ENCODE assay signal across 1 cellular context in genomic region chr2:151789055-151789834, GRCh38.
TF ChIP-seq lines count a peak whose summit lies in the region.

No MANE protein-coding gene starts in this region.

TF ChIP-seq in K562, 482 proteins besides CTCF, POLR2A, EP300 and RAD21 (continued from another document and continues in another):
- TF ChIP-seq, protein P1, sequence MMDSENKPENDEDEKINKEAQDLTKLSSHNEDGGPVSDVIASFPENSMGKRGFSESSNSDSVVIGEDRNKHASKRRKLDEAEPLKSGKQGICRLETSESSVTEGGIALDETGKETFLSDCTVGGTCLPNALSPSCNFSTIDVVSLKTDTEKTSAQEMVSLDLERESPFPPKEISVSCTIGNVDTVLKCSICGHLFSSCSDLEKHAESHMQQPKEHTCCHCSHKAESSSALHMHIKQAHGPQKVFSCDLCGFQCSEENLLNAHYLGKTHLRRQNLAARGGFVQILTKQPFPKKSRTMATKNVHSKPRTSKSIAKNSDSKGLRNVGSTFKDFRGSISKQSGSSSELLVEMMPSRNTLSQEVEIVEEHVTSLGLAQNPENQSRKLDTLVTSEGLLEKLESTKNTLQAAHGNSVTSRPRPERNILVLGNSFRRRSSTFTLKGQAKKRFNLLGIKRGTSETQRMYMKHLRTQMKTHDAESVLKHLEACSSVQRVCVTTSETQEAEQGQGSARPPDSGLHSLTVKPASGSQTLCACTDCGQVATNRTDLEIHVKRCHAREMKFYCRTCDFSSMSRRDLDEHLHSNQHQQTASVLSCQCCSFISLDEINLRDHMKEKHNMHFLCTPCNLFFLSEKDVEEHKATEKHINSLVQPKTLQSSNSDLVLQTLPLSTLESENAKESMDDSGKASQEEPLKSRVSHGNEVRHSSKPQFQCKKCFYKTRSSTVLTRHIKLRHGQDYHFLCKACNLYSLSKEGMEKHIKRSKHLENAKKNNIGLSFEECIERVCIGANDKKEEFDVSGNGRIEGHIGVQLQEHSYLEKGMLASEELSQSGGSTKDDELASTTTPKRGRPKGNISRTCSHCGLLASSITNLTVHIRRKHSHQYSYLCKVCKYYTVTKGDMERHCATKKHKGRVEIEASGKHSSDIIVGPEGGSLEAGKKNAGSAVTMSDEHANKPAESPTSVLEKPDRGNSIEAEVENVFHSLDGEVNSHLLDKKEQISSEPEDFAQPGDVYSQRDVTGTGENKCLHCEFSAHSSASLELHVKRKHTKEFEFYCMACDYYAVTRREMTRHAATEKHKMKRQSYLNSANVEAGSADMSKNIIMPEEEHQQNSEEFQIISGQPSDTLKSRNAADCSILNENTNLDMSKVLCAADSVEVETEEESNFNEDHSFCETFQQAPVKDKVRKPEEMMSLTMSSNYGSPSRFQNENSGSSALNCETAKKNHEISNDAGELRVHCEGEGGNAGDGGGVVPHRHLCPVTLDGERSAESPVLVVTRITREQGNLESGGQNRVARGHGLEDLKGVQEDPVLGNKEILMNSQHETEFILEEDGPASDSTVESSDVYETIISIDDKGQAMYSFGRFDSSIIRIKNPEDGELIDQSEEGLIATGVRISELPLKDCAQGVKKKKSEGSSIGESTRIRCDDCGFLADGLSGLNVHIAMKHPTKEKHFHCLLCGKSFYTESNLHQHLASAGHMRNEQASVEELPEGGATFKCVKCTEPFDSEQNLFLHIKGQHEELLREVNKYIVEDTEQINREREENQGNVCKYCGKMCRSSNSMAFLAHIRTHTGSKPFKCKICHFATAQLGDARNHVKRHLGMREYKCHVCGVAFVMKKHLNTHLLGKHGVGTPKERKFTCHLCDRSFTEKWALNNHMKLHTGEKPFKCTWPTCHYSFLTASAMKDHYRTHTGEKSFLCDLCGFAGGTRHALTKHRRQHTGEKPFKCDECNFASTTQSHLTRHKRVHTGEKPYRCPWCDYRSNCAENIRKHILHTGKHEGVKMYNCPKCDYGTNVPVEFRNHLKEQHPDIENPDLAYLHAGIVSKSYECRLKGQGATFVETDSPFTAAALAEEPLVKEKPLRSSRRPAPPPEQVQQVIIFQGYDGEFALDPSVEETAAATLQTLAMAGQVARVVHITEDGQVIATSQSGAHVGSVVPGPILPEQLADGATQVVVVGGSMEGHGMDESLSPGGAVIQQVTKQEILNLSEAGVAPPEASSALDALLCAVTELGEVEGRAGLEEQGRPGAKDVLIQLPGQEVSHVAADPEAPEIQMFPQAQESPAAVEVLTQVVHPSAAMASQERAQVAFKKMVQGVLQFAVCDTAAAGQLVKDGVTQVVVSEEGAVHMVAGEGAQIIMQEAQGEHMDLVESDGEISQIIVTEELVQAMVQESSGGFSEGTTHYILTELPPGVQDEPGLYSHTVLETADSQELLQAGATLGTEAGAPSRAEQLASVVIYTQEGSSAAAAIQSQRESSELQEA (IDR thresholded peaks at IDR 0.05; ENCODE audit: low read depth): no peak
- no peak for TF ChIP-seq PHF21A (IDR thresholded peaks at IDR 0.05; ENCODE audit: borderline replicate concordance, low read depth)
- TF ChIP-seq SPI1 (IDR thresholded peaks at IDR 0.05; ENCODE audit: borderline replicate concordance, low read depth, low read length): no peak
- TF ChIP-seq, protein P2, sequence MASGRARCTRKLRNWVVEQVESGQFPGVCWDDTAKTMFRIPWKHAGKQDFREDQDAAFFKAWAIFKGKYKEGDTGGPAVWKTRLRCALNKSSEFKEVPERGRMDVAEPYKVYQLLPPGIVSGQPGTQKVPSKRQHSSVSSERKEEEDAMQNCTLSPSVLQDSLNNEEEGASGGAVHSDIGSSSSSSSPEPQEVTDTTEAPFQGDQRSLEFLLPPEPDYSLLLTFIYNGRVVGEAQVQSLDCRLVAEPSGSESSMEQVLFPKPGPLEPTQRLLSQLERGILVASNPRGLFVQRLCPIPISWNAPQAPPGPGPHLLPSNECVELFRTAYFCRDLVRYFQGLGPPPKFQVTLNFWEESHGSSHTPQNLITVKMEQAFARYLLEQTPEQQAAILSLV (tag; IDR thresholded peaks at IDR 0.05): no peak
- TF ChIP-seq, protein P3, sequence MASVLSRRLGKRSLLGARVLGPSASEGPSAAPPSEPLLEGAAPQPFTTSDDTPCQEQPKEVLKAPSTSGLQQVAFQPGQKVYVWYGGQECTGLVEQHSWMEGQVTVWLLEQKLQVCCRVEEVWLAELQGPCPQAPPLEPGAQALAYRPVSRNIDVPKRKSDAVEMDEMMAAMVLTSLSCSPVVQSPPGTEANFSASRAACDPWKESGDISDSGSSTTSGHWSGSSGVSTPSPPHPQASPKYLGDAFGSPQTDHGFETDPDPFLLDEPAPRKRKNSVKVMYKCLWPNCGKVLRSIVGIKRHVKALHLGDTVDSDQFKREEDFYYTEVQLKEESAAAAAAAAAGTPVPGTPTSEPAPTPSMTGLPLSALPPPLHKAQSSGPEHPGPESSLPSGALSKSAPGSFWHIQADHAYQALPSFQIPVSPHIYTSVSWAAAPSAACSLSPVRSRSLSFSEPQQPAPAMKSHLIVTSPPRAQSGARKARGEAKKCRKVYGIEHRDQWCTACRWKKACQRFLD (CRISPR knock-in tag; IDR thresholded peaks at IDR 0.05): peak; percentile 77
- TF ChIP-seq, protein P4, sequence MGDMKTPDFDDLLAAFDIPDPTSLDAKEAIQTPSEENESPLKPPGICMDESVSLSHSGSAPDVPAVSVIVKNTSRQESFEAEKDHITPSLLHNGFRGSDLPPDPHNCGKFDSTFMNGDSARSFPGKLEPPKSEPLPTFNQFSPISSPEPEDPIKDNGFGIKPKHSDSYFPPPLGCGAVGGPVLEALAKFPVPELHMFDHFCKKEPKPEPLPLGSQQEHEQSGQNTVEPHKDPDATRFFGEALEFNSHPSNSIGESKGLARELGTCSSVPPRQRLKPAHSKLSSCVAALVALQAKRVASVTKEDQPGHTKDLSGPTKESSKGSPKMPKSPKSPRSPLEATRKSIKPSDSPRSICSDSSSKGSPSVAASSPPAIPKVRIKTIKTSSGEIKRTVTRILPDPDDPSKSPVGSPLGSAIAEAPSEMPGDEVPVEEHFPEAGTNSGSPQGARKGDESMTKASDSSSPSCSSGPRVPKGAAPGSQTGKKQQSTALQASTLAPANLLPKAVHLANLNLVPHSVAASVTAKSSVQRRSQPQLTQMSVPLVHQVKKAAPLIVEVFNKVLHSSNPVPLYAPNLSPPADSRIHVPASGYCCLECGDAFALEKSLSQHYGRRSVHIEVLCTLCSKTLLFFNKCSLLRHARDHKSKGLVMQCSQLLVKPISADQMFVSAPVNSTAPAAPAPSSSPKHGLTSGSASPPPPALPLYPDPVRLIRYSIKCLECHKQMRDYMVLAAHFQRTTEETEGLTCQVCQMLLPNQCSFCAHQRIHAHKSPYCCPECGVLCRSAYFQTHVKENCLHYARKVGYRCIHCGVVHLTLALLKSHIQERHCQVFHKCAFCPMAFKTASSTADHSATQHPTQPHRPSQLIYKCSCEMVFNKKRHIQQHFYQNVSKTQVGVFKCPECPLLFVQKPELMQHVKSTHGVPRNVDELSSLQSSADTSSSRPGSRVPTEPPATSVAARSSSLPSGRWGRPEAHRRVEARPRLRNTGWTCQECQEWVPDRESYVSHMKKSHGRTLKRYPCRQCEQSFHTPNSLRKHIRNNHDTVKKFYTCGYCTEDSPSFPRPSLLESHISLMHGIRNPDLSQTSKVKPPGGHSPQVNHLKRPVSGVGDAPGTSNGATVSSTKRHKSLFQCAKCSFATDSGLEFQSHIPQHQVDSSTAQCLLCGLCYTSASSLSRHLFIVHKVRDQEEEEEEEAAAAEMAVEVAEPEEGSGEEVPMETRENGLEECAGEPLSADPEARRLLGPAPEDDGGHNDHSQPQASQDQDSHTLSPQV (IDR thresholded peaks at IDR 0.05): no peak; the same call in 1 of the 2 replicates
- TF ChIP-seq GABPB1 (CRISPR knock-in tag; IDR thresholded peaks at IDR 0.05): no peak
- no peak for TF ChIP-seq ZBTB8A (IDR thresholded peaks at IDR 0.05; ENCODE audit: partially characterized antibody)
- no peak for TF ChIP-seq ZC3H4 (CRISPR knock-in tag; IDR thresholded peaks at IDR 0.05; ENCODE audit: borderline replicate concordance)
- no peak for TF ChIP-seq ZNF780A (CRISPR knock-in tag; IDR thresholded peaks at IDR 0.05)
- no peak for TF ChIP-seq RBM22 (IDR thresholded peaks at IDR 0.05; ENCODE audit: low read depth, low read length, poor library complexity, severe bottlenecking)
- TF ChIP-seq HNRNPH1 (optimal IDR thresholded peaks at IDR 0.05; ENCODE audit: low read depth, low read length): no peak
- no peak for TF ChIP-seq ZNF277 (CRISPR knock-in tag; IDR thresholded peaks at IDR 0.05; ENCODE audit: borderline replicate concordance)
- TF ChIP-seq KLF10 (CRISPR knock-in tag; IDR thresholded peaks at IDR 0.05): no peak
- TF ChIP-seq MEF2D (tag; conservative IDR thresholded peaks at IDR 0.05; ENCODE audit: low read depth): 0 out of 2 replicates have a peak, but pooled peaks have one; percentile 44
- peak; percentile 97 for TF ChIP-seq SOX6 (IDR thresholded peaks at IDR 0.05)
- TF ChIP-seq, protein P5, sequence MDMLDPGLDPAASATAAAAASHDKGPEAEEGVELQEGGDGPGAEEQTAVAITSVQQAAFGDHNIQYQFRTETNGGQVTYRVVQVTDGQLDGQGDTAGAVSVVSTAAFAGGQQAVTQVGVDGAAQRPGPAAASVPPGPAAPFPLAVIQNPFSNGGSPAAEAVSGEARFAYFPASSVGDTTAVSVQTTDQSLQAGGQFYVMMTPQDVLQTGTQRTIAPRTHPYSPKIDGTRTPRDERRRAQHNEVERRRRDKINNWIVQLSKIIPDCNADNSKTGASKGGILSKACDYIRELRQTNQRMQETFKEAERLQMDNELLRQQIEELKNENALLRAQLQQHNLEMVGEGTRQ (CRISPR knock-in tag; IDR thresholded peaks at IDR 0.05): no peak
- no peak for TF ChIP-seq ETS2 (tag; IDR thresholded peaks at IDR 0.05; ENCODE audit: borderline replicate concordance, poor library complexity, severe bottlenecking)
- peak; percentile 72 for TF ChIP-seq FOSL1 (tag; conservative IDR thresholded peaks at IDR 0.05)
- TF ChIP-seq POLR3G (IDR thresholded peaks at IDR 0.05; ENCODE audit: extremely low read depth, insufficient read length, insufficient replicate concordance): no peak
- TF ChIP-seq PBX2 (CRISPR knock-in tag; IDR thresholded peaks at IDR 0.05; ENCODE audit: low read depth): no peak
- TF ChIP-seq PBX2 (tag; conservative IDR thresholded peaks at IDR 0.05; ENCODE audit: low read depth): peak; percentile 94
- no peak for TF ChIP-seq ZNF398 (CRISPR knock-in tag; IDR thresholded peaks at IDR 0.05)
- TF ChIP-seq SNRNP70 (optimal IDR thresholded peaks at IDR 0.05; ENCODE audit: low read depth, low read length): no peak
- TF ChIP-seq STAG1 (CRISPR knock-in tag; IDR thresholded peaks at IDR 0.05; ENCODE audit: borderline replicate concordance): no peak
- no peak for TF ChIP-seq ZNF695 (CRISPR knock-in tag; IDR thresholded peaks at IDR 0.05)
- 0 out of 2 replicates have a peak, but pooled peaks have one; percentile 14 for TF ChIP-seq ZNF75A (CRISPR knock-in tag; IDR thresholded peaks at IDR 0.05)
- TF ChIP-seq ZNF431 (CRISPR knock-in tag; IDR thresholded peaks at IDR 0.05): no peak
- TF ChIP-seq SETDB1 (IDR thresholded peaks at IDR 0.05; ENCODE audit: low read length): no peak
- TF ChIP-seq ZNF384 (IDR thresholded peaks at IDR 0.05; ENCODE audit: low read depth, low read length): no peak
- peak; percentile 88 for TF ChIP-seq HDAC2 (IDR thresholded peaks at IDR 0.05)
- no peak for TF ChIP-seq BRF2 (IDR thresholded peaks at IDR 0.05; ENCODE audit: borderline replicate concordance, insufficient read depth, insufficient read length)
- TF ChIP-seq CHCHD3 (CRISPR knock-in tag; IDR thresholded peaks at IDR 0.05): no peak
- TF ChIP-seq RAD51 (IDR thresholded peaks at IDR 0.05; ENCODE audit: borderline replicate concordance, low read depth): peak; percentile 23; the same call in 1 of the 2 replicates
